In the genomic region with DNA sequence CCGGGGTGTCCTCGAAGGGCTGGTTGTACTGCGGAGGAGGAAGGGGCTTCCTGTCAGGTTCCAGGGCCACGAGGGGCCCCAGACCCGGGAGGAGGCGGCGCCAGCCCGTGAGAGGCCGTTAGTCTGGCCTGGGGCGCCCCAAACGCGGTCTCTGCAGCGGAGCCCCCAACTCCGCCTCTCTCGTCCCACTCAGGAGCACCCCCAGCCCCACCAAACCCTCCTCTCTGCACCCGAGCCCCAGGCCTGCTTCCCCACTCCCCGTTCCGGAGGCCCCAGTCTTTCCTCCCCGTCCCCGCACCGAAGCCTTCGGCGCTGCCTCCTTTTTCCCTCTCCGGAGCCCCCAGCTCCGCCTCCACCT, we compare ENCODE assay signal across 8 cellular contexts. TPM values are rescaled to one million over a fixed set of nuclear protein-coding genes. Genes with fewer than 3 reads are reported as not detected.
A peak's percentile ranks its signal among the peaks of the same experiment; 100 is the strongest.
DNase-seq lines count a peak whose midpoint lies in the region; ATAC-seq, FAIRE-seq and TF ChIP-seq lines count a peak whose summit lies in the region.

No MANE protein-coding gene starts in this region.

- FAIRE-seq in K562 (lab: Jason Lieb, UNC) = no peak

- H2AFZ ChIP-seq in K562 (ENCODE audit: low read depth, low read length) = 0 out of 2 replicates have a peak overlapping the region, but pooled peaks have one; percentile 74

- H3K79me2 ChIP-seq in K562 (ENCODE audit: control insufficient read depth, insufficient read depth, low read length) = peaks cover 55% of the 10 kb centered on the region

- no peaks in the 10 kb centered on the region for H3K9me3 ChIP-seq in K562 (replicated peaks; ENCODE audit: control insufficient read depth, insufficient read depth, low read depth, low read length)
- H3K9me3 ChIP-seq in mucosa of descending colon = no peaks in the 10 kb centered on the region
- H3K9me3 ChIP-seq in adrenal gland (replicated peaks in 1 of 3) = no peaks in the 10 kb centered on the region

- H3K4me3 ChIP-seq in AG10803 (ENCODE audit: low read length) (peak overlapping the region; percentile 91), K562 (peak overlapping the region; percentile 98), mucosa of descending colon (peak overlapping the region; percentile 45), adrenal gland (peak overlapping the region in 2 of 4 donors; percentile 53 to 67)

- TF ChIP-seq CTCF in AG10803 (conservative IDR thresholded peaks at IDR 0.05; ENCODE audit: low read length) (no peak), K562 (IDR thresholded peaks at IDR 0.05 in 2 of 3, conservative IDR thresholded peaks at IDR 0.05 in 1 of 3; ENCODE audit: insufficient read depth in 2 of 3, low read depth in 1 of 3, low read length in 3 of 3) (no peak), mucosa of descending colon (IDR thresholded peaks at IDR 0.05) (no peak), adrenal gland (IDR thresholded peaks at IDR 0.05) (no peak)

- ATAC-seq in HG03175 (IDR thresholded peaks at IDR 0.05; ENCODE audit: unreplicated experiment) = peak; percentile 3
- peak; percentile 7; the same call in 2 of the 3 replicates for ATAC-seq in K562
- peak; percentile 1 for ATAC-seq in mucosa of descending colon
- no peak for ATAC-seq in HG03439 (IDR thresholded peaks at IDR 0.05; ENCODE audit: unreplicated experiment)
- ATAC-seq in GM18511 (IDR thresholded peaks at IDR 0.05; ENCODE audit: unreplicated experiment) = no peak

- H3K36me3 ChIP-seq in K562 (ENCODE audit: control insufficient read depth, insufficient read depth, low read length) = peaks cover 47% of the 10 kb centered on the region
- H3K36me3 ChIP-seq in mucosa of descending colon (ENCODE audit: low read depth) = no peaks in the 10 kb centered on the region
- H3K36me3 ChIP-seq in adrenal gland (replicated peaks in 1 of 2) = no peaks in the 10 kb centered on the region

- 0% methylated on average over 7 of the region's 25 CpGs for WGBS in K562 (ENCODE audit: insufficient coverage, low coverage, missing lambda C conversion rate)
- 0 to 2% (median 1%) methylated on average over 18 to 25 of the region's 25 CpGs for whole genome bisulfite sequencing in adrenal gland, 4 donors

- no peaks in the 10 kb centered on the region for H4K20me1 ChIP-seq in K562 (replicated peaks; ENCODE audit: control insufficient read depth, insufficient read depth, low read length)

- TF ChIP-seq EP300 in K562 (IDR thresholded peaks at IDR 0.05; ENCODE audit: low read length) = no peak

- no peak for DNase-seq in AG10803 (ENCODE audit: low read depth)
- peak in 1 of 4 experiments; percentile 14 for DNase-seq in K562 (ENCODE audit: extremely low read depth in 1 of 4, low spot score in 3 of 4)
- DNase-seq in mucosa of descending colon = no peak
- DNase-seq in adrenal gland = no peak
- DNase-seq in NCI-H1048 (lab: John Stamatoyannopoulos, UW) = no peak

- H3K4me1 ChIP-seq in K562 (replicated peaks in 1 of 2; ENCODE audit: control insufficient read depth in 2 of 2, insufficient read depth in 2 of 2, low read length in 2 of 2) (peaks cover 14 to 21% of the 10 kb centered on the region in 2 experiments; a peak in 4 of 5 replicates), mucosa of descending colon (ENCODE audit: low read depth) (peaks cover 4% of the 10 kb centered on the region), adrenal gland (replicated peaks in 1 of 2) (peaks cover 0 to 10% of the 10 kb centered on the region in 2 donors)

- POLR2A ChIA-PET in K562 (lab: Yijun Ruan, JAX) = interaction anchor here (0.9 kb wide), 1 partner anchor 17 kb away, joined by 3 read pairs; no protein-coding TSS in a partner anchor

- in situ Hi-C loops in K562 (cut with MboI) = loop anchor here (25.0 kb wide), 1 partner anchor 683 kb away; no protein-coding TSS in a partner anchor

- no peak for TF ChIP-seq RAD21 in K562 (CRISPR knock-in tag; conservative IDR thresholded peaks at IDR 0.05 in 1 of 2, IDR thresholded peaks at IDR 0.05 in 1 of 2)

- H3K27me3 ChIP-seq in K562 (ENCODE audit: control insufficient read depth in 2 of 2, insufficient read depth in 2 of 2, low read length in 2 of 2) = no peaks in the 10 kb centered on the region
- H3K27me3 ChIP-seq in adrenal gland = no peaks in the 10 kb centered on the region

- TF ChIP-seq POLR2A in K562 (conservative IDR thresholded peaks at IDR 0.05) (no peak), adrenal gland (IDR thresholded peaks at IDR 0.05) (no peak)

- peak overlapping the region; percentile 98 for H3K4me2 ChIP-seq in K562 (ENCODE audit: insufficient read depth, low read length)

- CTCF ChIA-PET in K562 (lab: Yijun Ruan, JAX; ENCODE audit: low intra/inter-chr PET ratio) = no interaction called here

- peaks cover 4% of the 10 kb centered on the region for H3K9me1 ChIP-seq in K562 (ENCODE audit: control insufficient read depth, insufficient read depth, low read length)

- intact Hi-C loops in K562 (cut with micrococcal nuclease) = loop anchor here (10.0 kb wide), 1 partner anchor 1261 kb away; no protein-coding TSS in a partner anchor
- intact Hi-C loops in mucosa of descending colon (cut with DNase I, micrococcal nuclease) = no loop called here
- intact Hi-C loops in adrenal gland (cut with DNase I) = no loop called here

- H3K27ac ChIP-seq in K562 (ENCODE audit: extremely low read depth, low read depth, low read length) (peak overlapping the region; percentile 96), adrenal gland (no peak overlapping the region)

- peak overlapping the region; percentile 97 to 98 for H3K9ac ChIP-seq in K562 (ENCODE audit: insufficient read depth in 1 of 2, low read depth in 2 of 2, low read length in 2 of 2)

- BruUV-seq in K562 (replicated peaks; lab: Mats Ljungman, UMichigan) = no TSS peak

TF ChIP-seq in K562, 482 proteins besides CTCF, POLR2A, EP300 and RAD21:
- TF ChIP-seq, protein P1, sequence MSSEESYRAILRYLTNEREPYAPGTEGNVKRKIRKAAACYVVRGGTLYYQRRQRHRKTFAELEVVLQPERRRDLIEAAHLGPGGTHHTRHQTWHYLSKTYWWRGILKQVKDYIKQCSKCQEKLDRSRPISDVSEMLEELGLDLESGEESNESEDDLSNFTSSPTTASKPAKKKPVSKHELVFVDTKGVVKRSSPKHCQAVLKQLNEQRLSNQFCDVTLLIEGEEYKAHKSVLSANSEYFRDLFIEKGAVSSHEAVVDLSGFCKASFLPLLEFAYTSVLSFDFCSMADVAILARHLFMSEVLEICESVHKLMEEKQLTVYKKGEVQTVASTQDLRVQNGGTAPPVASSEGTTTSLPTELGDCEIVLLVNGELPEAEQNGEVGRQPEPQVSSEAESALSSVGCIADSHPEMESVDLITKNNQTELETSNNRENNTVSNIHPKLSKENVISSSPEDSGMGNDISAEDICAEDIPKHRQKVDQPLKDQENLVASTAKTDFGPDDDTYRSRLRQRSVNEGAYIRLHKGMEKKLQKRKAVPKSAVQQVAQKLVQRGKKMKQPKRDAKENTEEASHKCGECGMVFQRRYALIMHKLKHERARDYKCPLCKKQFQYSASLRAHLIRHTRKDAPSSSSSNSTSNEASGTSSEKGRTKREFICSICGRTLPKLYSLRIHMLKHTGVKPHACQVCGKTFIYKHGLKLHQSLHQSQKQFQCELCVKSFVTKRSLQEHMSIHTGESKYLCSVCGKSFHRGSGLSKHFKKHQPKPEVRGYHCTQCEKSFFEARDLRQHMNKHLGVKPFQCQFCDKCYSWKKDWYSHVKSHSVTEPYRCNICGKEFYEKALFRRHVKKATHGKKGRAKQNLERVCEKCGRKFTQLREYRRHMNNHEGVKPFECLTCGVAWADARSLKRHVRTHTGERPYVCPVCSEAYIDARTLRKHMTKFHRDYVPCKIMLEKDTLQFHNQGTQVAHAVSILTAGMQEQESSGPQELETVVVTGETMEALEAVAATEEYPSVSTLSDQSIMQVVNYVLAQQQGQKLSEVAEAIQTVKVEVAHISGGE (CRISPR knock-in tag; IDR thresholded peaks at IDR 0.05) = no peak
- TF ChIP-seq PRPF4 (IDR thresholded peaks at IDR 0.05; ENCODE audit: insufficient read depth, low read depth, low read length, poor library complexity, severe bottlenecking) (no peak), TGIF2 (CRISPR knock-in tag; IDR thresholded peaks at IDR 0.05) (no peak), CCNT2 (IDR thresholded peaks at IDR 0.05; ENCODE audit: borderline replicate concordance, extremely low read depth, insufficient read length, low read depth, low read length) (peak; percentile 18)
- TF ChIP-seq, protein P2, sequence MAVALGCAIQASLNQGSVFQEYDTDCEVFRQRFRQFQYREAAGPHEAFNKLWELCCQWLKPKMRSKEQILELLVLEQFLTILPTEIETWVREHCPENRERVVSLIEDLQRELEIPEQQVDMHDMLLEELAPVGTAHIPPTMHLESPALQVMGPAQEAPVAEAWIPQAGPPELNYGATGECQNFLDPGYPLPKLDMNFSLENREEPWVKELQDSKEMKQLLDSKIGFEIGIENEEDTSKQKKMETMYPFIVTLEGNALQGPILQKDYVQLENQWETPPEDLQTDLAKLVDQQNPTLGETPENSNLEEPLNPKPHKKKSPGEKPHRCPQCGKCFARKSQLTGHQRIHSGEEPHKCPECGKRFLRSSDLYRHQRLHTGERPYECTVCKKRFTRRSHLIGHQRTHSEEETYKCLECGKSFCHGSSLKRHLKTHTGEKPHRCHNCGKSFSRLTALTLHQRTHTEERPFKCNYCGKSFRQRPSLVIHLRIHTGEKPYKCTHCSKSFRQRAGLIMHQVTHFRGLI (CRISPR knock-in tag; IDR thresholded peaks at IDR 0.05) = no peak

RNA-seq across cellular contexts. Expression of a gene that starts 0.5 kb away (rescaled TPM):
- 96.3 and 133 TPM in 2 replicates for total RNA-seq in K562 (2011; cell fraction: chromatin; rRNA removed; ENCODE audit: low replicate concordance)
- total RNA-seq in K562 (2011; cell fraction: nucleolus; rRNA removed) = 51.0 and 52.1 TPM in 2 replicates
- 61.4 and 63.7 TPM in 2 replicates for total RNA-seq in K562 (2011; cell fraction: nucleoplasm; rRNA removed)
- total RNA-seq in K562 (2014; rRNA removed) = 24.2 and 24.5 TPM in 2 replicates
- 27.8 and 32.5 TPM in 2 replicates for total RNA-seq in K562 (2014; rRNA removed; fragmentation: Illumina TruSeq; extraction: Trizol)
- total RNA-seq in K562 (2015; rRNA removed; fragmentation: Illumina TruSeq; extraction: Trizol) = 27.2 and 28.3 TPM in 2 replicates
- 43.6 and 46.4 TPM in 2 replicates for total RNA-seq in K562 (2021)
- 102 and 106 TPM in 2 replicates for polyA plus RNA-seq in K562 (2011; rRNA removed)
- polyA plus RNA-seq in K562 (2011; cell fraction: cytosol; rRNA removed) = 51.5 and 65.3 TPM in 2 replicates
- polyA plus RNA-seq in K562 (2011; cell fraction: nucleus; rRNA removed) = 192 and 256 TPM in 2 replicates
- 29.1 and 33.7 TPM in 2 replicates for polyA plus RNA-seq in K562 (2012)
- polyA plus RNA-seq in K562 (2014; fragmentation: Illumina TruSeq; extraction: Trizol) = 40.1 and 43.5 TPM in 2 replicates
- polyA plus RNA-seq in K562 (2014; fragmentation: Nextera tagmentation; extraction: Ambion mirVana) = 10 to 100 TPM; 13.8 to 19.1 TPM
- polyA plus RNA-seq in K562 (2014; rRNA removed) = 42.1 and 43.1 TPM in 2 replicates
- 79.6 and 109 TPM in 2 replicates for polyA minus RNA-seq in K562 (2011; rRNA and poly(A)+ RNA removed)
- 42.3 and 61.7 TPM in 2 replicates for polyA minus RNA-seq in K562 (2011; cell fraction: cytosol; rRNA and poly(A)+ RNA removed)
- polyA minus RNA-seq in K562 (2011; cell fraction: nucleus; rRNA and poly(A)+ RNA removed) = 27.7 and 49.7 TPM in 2 replicates
- total RNA-seq in mucosa of descending colon = 1 to 10 TPM; 1.7 to 9.8 (median 3.6) TPM
- total RNA-seq in adrenal gland = 1 to 10 TPM in 6 of 8 donors, under 1 TPM in 2; 0.28 to 3.6 (median 1.6) TPM
- polyA plus RNA-seq in adrenal gland = 1 to 10 TPM in 1 of 3 donors, under 1 TPM in 2; 0.61 to 2.2 (median 0.72) TPM

Comparison
In these comparisons a context has a peak if more than half of its experiments do, and no peak if none do; other contexts are left out.
1. ATAC-seq: peak in HG03175 (single experiment), K562 (single experiment) and mucosa of descending colon (single experiment); none in HG03439 (single experiment) and GM18511 (single experiment).